In genomic region chr2:220077488-220077887, GRCh38 we compare ENCODE assay signal across 15 cellular contexts.
A peak's percentile ranks its signal among the peaks of the same experiment; 100 is the strongest.
DNase-seq lines count a peak whose midpoint lies in the region; ATAC-seq and TF ChIP-seq lines count a peak whose summit lies in the region.
"Had no signal": no experiment of that assay in that cellular context is flagged by ENCODE, and none has a peak within 500 bp of the region (broad histone marks: within the 10 kb centered on the region; RNA-seq: fewer than 3 reads in every experiment).

No MANE protein-coding gene starts in this region.

- ATAC-seq in GM18517 (IDR thresholded peaks at IDR 0.05; ENCODE audit: unreplicated experiment) (no peak), GM18867 (IDR thresholded peaks at IDR 0.05; ENCODE audit: unreplicated experiment) (no peak)
- ATAC-seq: stimulated activated naive B cell treated with anti-CD40 and anti-IgM and Interleukin-4, amounts not matched to agents 10 μg/mL and 1 μg/mL and 100 μg/mL, for 72 hours had no signal

- H3K4me3 ChIP-seq in AG09309 (ENCODE audit: control insufficient read depth, low read depth, low read length) = no peak overlapping the region
- peak overlapping the region in 1 of 2 experiments; percentile 28; a peak in 1 of 4 replicates for H3K4me3 ChIP-seq in SK-N-SH (ENCODE audit: low read depth in 2 of 2, low read length in 1 of 2)
- H3K4me3 ChIP-seq in fibroblast of mammary gland (ENCODE audit: control insufficient read depth, low read depth, low read length) = no peak overlapping the region
- H3K4me3 ChIP-seq in osteoblast (ENCODE audit: insufficient read depth, low read length) = peak overlapping the region; percentile 52
- H3K4me3 ChIP-seq: MG63, SK-N-MC had no signal

- H3F3A ChIP-seq in SK-N-SH (replicated peaks; ENCODE audit: insufficient read depth) = peaks cover 17% of the 10 kb centered on the region

- H3K9me3 Mint-ChIP-seq in activated CD4-positive, alpha-beta T cell treated with anti-CD3 and anti-CD28 coated beads, Interleukin-2, amount 10 ng/mL, durations not matched to agents 7 days and 5 days = no peaks in the 10 kb centered on the region
- H3K9me3 Mint-ChIP-seq: stimulated activated naive B cell treated with anti-CD40 and anti-IgM and Interleukin-4, amounts not matched to agents 10 μg/mL and 1 μg/mL and 100 μg/mL, for 72 hours had no signal

- H4K20me1 ChIP-seq in SK-N-SH (ENCODE audit: insufficient read depth) = no peaks in the 10 kb centered on the region
- H4K20me1 ChIP-seq in osteoblast (ENCODE audit: insufficient read depth, low read length) = no peaks in the 10 kb centered on the region

- peak; percentile 57 for DNase-seq in AG09309 (ENCODE audit: low read depth)
- no peak for DNase-seq in SK-N-SH
- peak; percentile 96 for DNase-seq in fibroblast of mammary gland (ENCODE audit: low read depth)
- DNase-seq in osteoblast (ENCODE audit: insufficient read length, low spot score, missing footprints) = peak; percentile 49
- no peak for DNase-seq in NCI-H1105 treated with DMSO at 0.1 percent for 48 hours (lab: John Stamatoyannopoulos, UW)
- DNase-seq in activated CD4-positive, alpha-beta T cell treated with anti-CD3 and anti-CD28 coated beads, Interleukin-2, amount 10 ng/mL, durations not matched to agents 7 days and 5 days = no peak
- DNase-seq: activated CD4-positive, alpha-beta T cell treated with anti-CD3 and anti-CD28 coated beads for 1 hour; activated effector memory CD4-positive, alpha-beta T cell treated with anti-CD3 and anti-CD28 coated beads, Interleukin-2, amount 50 U/mL, for 16 hours; C1 segment of cervical spinal cord; MG63; NCI-H524 treated with DMSO at 0.1 percent for 48 hours; stimulated activated naive B cell treated with anti-CD40 and anti-IgM and Interleukin-4, amounts not matched to agents 10 μg/mL and 1 μg/mL and 100 μg/mL, for 72 hours had no signal

- no peak; a peak in 1 of 4 replicates for TF ChIP-seq EP300 in SK-N-SH (IDR thresholded peaks at IDR 0.05; ENCODE audit: borderline replicate concordance in 1 of 2, low read depth in 1 of 2, low read length in 1 of 2)

- H3K4me1 ChIP-seq in SK-N-SH (ENCODE audit: control insufficient read depth in 1 of 2, insufficient read depth in 2 of 2, low read depth in 1 of 2, low read length in 1 of 2) (0 out of 4 replicates have a peak, but pooled peaks cover 0 to 5% of the 10 kb centered on the region in 2 experiments), osteoblast (ENCODE audit: insufficient read depth, low read length) (peaks cover 19% of the 10 kb centered on the region)

- no peak for TF ChIP-seq CTCF in AG09309 (IDR thresholded peaks at IDR 0.05; ENCODE audit: control insufficient read depth, insufficient read depth, low read depth, low read length, missing control alignments)
- TF ChIP-seq CTCF in SK-N-SH (IDR thresholded peaks at IDR 0.05) = no peak
- TF ChIP-seq CTCF in fibroblast of mammary gland (conservative IDR thresholded peaks at IDR 0.05; ENCODE audit: control insufficient read depth, insufficient read depth, low read depth, low read length) = no peak
- TF ChIP-seq CTCF in osteoblast (IDR thresholded peaks at IDR 0.05; ENCODE audit: extremely low read depth, low read depth, low read length) = no peak

- no peaks in the 10 kb centered on the region for H3K9me3 ChIP-seq in SK-N-SH
- H3K9me3 ChIP-seq in osteoblast (ENCODE audit: low read depth, low read length) = no peaks in the 10 kb centered on the region
- H3K9me3 ChIP-seq: MG63 had no signal

- no peaks in the 10 kb centered on the region for H3K27me3 Mint-ChIP-seq in activated CD4-positive, alpha-beta T cell treated with anti-CD3 and anti-CD28 coated beads, Interleukin-2, amount 10 ng/mL, durations not matched to agents 7 days and 5 days
- H3K27me3 Mint-ChIP-seq: stimulated activated naive B cell treated with anti-CD40 and anti-IgM and Interleukin-4, amounts not matched to agents 10 μg/mL and 1 μg/mL and 100 μg/mL, for 72 hours had no signal

- H3K9ac ChIP-seq in SK-N-SH = peak overlapping the region; percentile 64; the same call in 1 of the 2 replicates

- H3K27ac Mint-ChIP-seq in activated CD4-positive, alpha-beta T cell treated with anti-CD3 and anti-CD28 coated beads, Interleukin-2, amount 10 ng/mL, durations not matched to agents 7 days and 5 days = no peak overlapping the region
- H3K27ac Mint-ChIP-seq: stimulated activated naive B cell treated with anti-CD40 and anti-IgM and Interleukin-4, amounts not matched to agents 10 μg/mL and 1 μg/mL and 100 μg/mL, for 72 hours had no signal

- H3K36me3 Mint-ChIP-seq in activated CD4-positive, alpha-beta T cell treated with anti-CD3 and anti-CD28 coated beads, Interleukin-2, amount 10 ng/mL, durations not matched to agents 7 days and 5 days (ENCODE audit: low read depth) = no peaks in the 10 kb centered on the region
- H3K36me3 Mint-ChIP-seq: stimulated activated naive B cell treated with anti-CD40 and anti-IgM and Interleukin-4, amounts not matched to agents 10 μg/mL and 1 μg/mL and 100 μg/mL, for 72 hours had no signal

- no peaks in the 10 kb centered on the region for H3K79me2 ChIP-seq in SK-N-SH (ENCODE audit: insufficient read depth)
- no peaks in the 10 kb centered on the region for H3K79me2 ChIP-seq in osteoblast (ENCODE audit: insufficient read depth, low read length)

- H3K27ac ChIP-seq in SK-N-SH (ENCODE audit: low read depth in 2 of 2, low read length in 1 of 2) (peak overlapping the region; percentile 39 to 89; a peak in 3 of 4 replicates), osteoblast (ENCODE audit: low read depth, low read length) (peak overlapping the region; percentile 77)
- H3K27ac ChIP-seq: SK-N-MC had no signal

- peaks cover 9% of the 10 kb centered on the region; the same call in 1 of the 2 replicates for H3K27me3 ChIP-seq in SK-N-SH (ENCODE audit: insufficient read depth)
- H3K27me3 ChIP-seq in osteoblast (ENCODE audit: insufficient read depth, low read length) = peaks cover 8% of the 10 kb centered on the region
- H3K27me3 ChIP-seq: MG63 had no signal

- POLR2A ChIA-PET in SK-N-SH (lab: Yijun Ruan, JAX) = no interaction called here
- POLR2A ChIA-PET in activated CD4-positive, alpha-beta T cell treated with anti-CD3 and anti-CD28 coated beads, Interleukin-2, amount 10 ng/mL, durations not matched to agents 7 days and 5 days (lab: Charles Lee) = no interaction called here

- H3K36me3 ChIP-seq in SK-N-SH (replicated peaks in 1 of 2; ENCODE audit: control insufficient read depth in 1 of 2, insufficient read depth in 2 of 2, low read length in 1 of 2) (no peaks in the 10 kb centered on the region), osteoblast (ENCODE audit: insufficient read depth, low read length) (no peaks in the 10 kb centered on the region)
- H3K36me3 ChIP-seq: MG63 had no signal

- 9% methylated on average over 6 of the region's 6 CpGs for WGBS in SK-N-SH (ENCODE audit: low lambda C conversion rate)

- CTCF ChIA-PET in SK-N-SH (lab: Yijun Ruan, JAX) = no interaction called here
- CTCF ChIA-PET in activated CD4-positive, alpha-beta T cell treated with anti-CD3 and anti-CD28 coated beads, Interleukin-2, amount 10 ng/mL, durations not matched to agents 7 days and 5 days (lab: Charles Lee) = no interaction called here

- H2AFZ ChIP-seq in SK-N-SH (ENCODE audit: low read depth) (peak overlapping the region; percentile 63), osteoblast (ENCODE audit: low read length) (peak overlapping the region; percentile 16)

- H3K4me1 Mint-ChIP-seq in activated CD4-positive, alpha-beta T cell treated with anti-CD3 and anti-CD28 coated beads, Interleukin-2, amount 10 ng/mL, durations not matched to agents 7 days and 5 days = no peaks in the 10 kb centered on the region
- H3K4me1 Mint-ChIP-seq: stimulated activated naive B cell treated with anti-CD40 and anti-IgM and Interleukin-4, amounts not matched to agents 10 μg/mL and 1 μg/mL and 100 μg/mL, for 72 hours had no signal

- no peak overlapping the region for H3K4me3 Mint-ChIP-seq in activated CD4-positive, alpha-beta T cell treated with anti-CD3 and anti-CD28 coated beads, Interleukin-2, amount 10 ng/mL, durations not matched to agents 7 days and 5 days
- H3K4me3 Mint-ChIP-seq: stimulated activated naive B cell treated with anti-CD40 and anti-IgM and Interleukin-4, amounts not matched to agents 10 μg/mL and 1 μg/mL and 100 μg/mL, for 72 hours had no signal

- no peaks in the 10 kb centered on the region for H3K9me2 ChIP-seq in SK-N-SH

- H3K4me2 ChIP-seq in SK-N-SH (peak overlapping the region; percentile 66), osteoblast (ENCODE audit: insufficient read depth, low read length) (peak overlapping the region; percentile 72)

- no peak for TF ChIP-seq RAD21 in SK-N-SH (IDR thresholded peaks at IDR 0.05; ENCODE audit: low read length)

TF ChIP-seq in SK-N-SH, 30 proteins besides CTCF, POLR2A, EP300 and RAD21:
- TF ChIP-seq MEF2A (IDR thresholded peaks at IDR 0.05; ENCODE audit: borderline replicate concordance, low read depth) = peak; percentile 58; the same call in 1 of the 2 replicates
- TF ChIP-seq TCF12 (IDR thresholded peaks at IDR 0.05) = 0 out of 2 replicates have a peak, but pooled peaks have one; percentile 9
- TF ChIP-seq JUND (IDR thresholded peaks at IDR 0.05) = peak; percentile 34; the same call in 1 of the 2 replicates
- no peak for TF ChIP-seq SMC3 (IDR thresholded peaks at IDR 0.05; ENCODE audit: low read depth, low read length)
- peak; percentile 73 for TF ChIP-seq PBX3 (IDR thresholded peaks at IDR 0.05)
- TF ChIP-seq SIN3A (IDR thresholded peaks at IDR 0.05; ENCODE audit: borderline replicate concordance, low read depth, low read length) = no peak
- peak; percentile 51; the same call in 1 of the 2 replicates for TF ChIP-seq FOSL2 (IDR thresholded peaks at IDR 0.05; ENCODE audit: borderline replicate concordance, low read depth)

Comparison
In these comparisons a context has a peak if more than half of its experiments do, and no peak if none do; other contexts are left out.
1. DNase-seq: peak in AG09309 (single experiment), fibroblast of mammary gland (single experiment) and osteoblast (single experiment); none in SK-N-SH (single experiment), NCI-H1105 treated with DMSO at 0.1 percent for 48 hours (single experiment) and activated CD4-positive, alpha-beta T cell treated with anti-CD3 and anti-CD28 coated beads, Interleukin-2, amount 10 ng/mL, durations not matched to agents 7 days and 5 days (single experiment).